8 cellular contexts compared by ENCODE assay signal in genomic region chrX:71067079-71067478, GRCh38. TPM values are rescaled to one million over a fixed set of nuclear protein-coding genes. Genes with fewer than 3 reads are reported as not detected.
A peak's percentile ranks its signal among the peaks of the same experiment; 100 is the strongest.
DNase-seq lines count a peak whose midpoint lies in the region; ATAC-seq and TF ChIP-seq lines count a peak whose summit lies in the region.

No MANE protein-coding gene starts in this region.

- no peaks in the 10 kb centered on the region for H3K9me3 ChIP-seq in CD8-positive, alpha-beta T cell (ENCODE audit: low read length)
- no peaks in the 10 kb centered on the region for H3K9me3 ChIP-seq in PC-3 (ENCODE audit: low read length)
- H3K9me3 ChIP-seq in esophagus muscularis mucosa: no peaks in the 10 kb centered on the region
- H3K9me3 ChIP-seq in ovary: no peaks in the 10 kb centered on the region

- no peaks in the 10 kb centered on the region for H3K9me2 ChIP-seq in PC-3 (replicated peaks; ENCODE audit: low read length)

- ATAC-seq in CD8-positive, alpha-beta T cell: no peak
- ATAC-seq in PC-3 (no peak), GM21723 (IDR thresholded peaks at IDR 0.05; ENCODE audit: unreplicated experiment) (no peak)

- peak overlapping the region; percentile 98 for H3K27ac Mint-ChIP-seq in CD8-positive, alpha-beta T cell

- no peak for TF ChIP-seq EP300 in esophagus muscularis mucosa (IDR thresholded peaks at IDR 0.05)
- TF ChIP-seq EP300 in ovary (IDR thresholded peaks at IDR 0.05): no peak

- peaks cover 35% of the 10 kb centered on the region for H3K79me2 ChIP-seq in PC-3 (ENCODE audit: low read length)

- H3K4me3 ChIP-seq in CD8-positive, alpha-beta T cell (ENCODE audit: low read depth, low read length): peak overlapping the region; percentile 88
- H3K4me3 ChIP-seq in PC-3 (ENCODE audit: low read length) (peak overlapping the region; percentile 81), esophagus muscularis mucosa (peak overlapping the region; percentile 60 to 74 (median 64)), ovary (peak overlapping the region; percentile 48)

- WGBS in esophagus muscularis mucosa: 53% methylated on average over 1 of the region's 1 CpG
- WGBS in ovary, 3 donors: 36 to 47% (median 37%) methylated on average over 1 of the region's 1 CpG

- no peak for DNase-seq in CD8-positive, alpha-beta T cell
- DNase-seq in PC-3 (no peak), esophagus muscularis mucosa (ENCODE audit: extremely low spot score) (no peak), ovary (no peak), HuH-7.5 (ENCODE audit: low spot score) (no peak), nucleus accumbens (lab: John Stamatoyannopoulos, UW) (no peak), activated gamma-delta T cell treated with Interleukin-2 at 50 U/mL for 16 hours (no peak)

- no peaks in the 10 kb centered on the region for H3K27me3 ChIP-seq in CD8-positive, alpha-beta T cell (ENCODE audit: insufficient read depth, low read length)
- H3K27me3 ChIP-seq in PC-3 (ENCODE audit: low read length): no peaks in the 10 kb centered on the region
- no peaks in the 10 kb centered on the region for H3K27me3 ChIP-seq in esophagus muscularis mucosa
- no peaks in the 10 kb centered on the region for H3K27me3 ChIP-seq in ovary

- no peaks in the 10 kb centered on the region for H3K9me3 Mint-ChIP-seq in CD8-positive, alpha-beta T cell

- H3K4me1 Mint-ChIP-seq in CD8-positive, alpha-beta T cell (ENCODE audit: low read depth): peaks cover 29% of the 10 kb centered on the region

- H4K20me1 ChIP-seq in PC-3 (ENCODE audit: low read length): no peaks in the 10 kb centered on the region

- BruUV-seq in PC-3 (replicated peaks; lab: Mats Ljungman, UMichigan): no TSS peak

- peak overlapping the region; percentile 94 for H3K4me3 Mint-ChIP-seq in CD8-positive, alpha-beta T cell

- H2AFZ ChIP-seq in PC-3 (ENCODE audit: low read length): peak overlapping the region; percentile 74

- no peaks in the 10 kb centered on the region for H3K27me3 Mint-ChIP-seq in CD8-positive, alpha-beta T cell (ENCODE audit: low read depth)

- H3K9ac ChIP-seq in PC-3 (ENCODE audit: low read length): peak overlapping the region; percentile 82

- POLR2A ChIA-PET in CD8-positive, alpha-beta T cell (lab: Charles Lee): interaction anchor here (1.0 to 1.7 kb wide), 2 partner anchors 8 to 51 kb away, joined by 3 to 9 read pairs; partner anchors contain the start of gene MED12
- POLR2A ChIA-PET in PC-3 (lab: Charles Lee; ENCODE audit: unreplicated experiment): no interaction called here

- peak overlapping the region; percentile 86 for H3K27ac ChIP-seq in CD8-positive, alpha-beta T cell (ENCODE audit: low read depth, low read length)
- H3K27ac ChIP-seq in PC-3 (ENCODE audit: low read length) (0 out of 2 replicates have a peak overlapping the region, but pooled peaks have one; percentile 66), esophagus muscularis mucosa (replicated peaks in 1 of 4) (peak overlapping the region; percentile 81 to 87 (median 86)), ovary (peak overlapping the region in 1 of 2 donors; percentile 33)

- H3K4me1 ChIP-seq in CD8-positive, alpha-beta T cell (ENCODE audit: insufficient read depth, low read length): peaks cover 13% of the 10 kb centered on the region
- peaks cover 9% of the 10 kb centered on the region for H3K4me1 ChIP-seq in PC-3 (ENCODE audit: insufficient read depth, low read length)
- H3K4me1 ChIP-seq in esophagus muscularis mucosa: peaks cover 6 to 15% (median 13%) of the 10 kb centered on the region in 4 donors
- no peaks in the 10 kb centered on the region for H3K4me1 ChIP-seq in ovary (ENCODE audit: insufficient read depth)

- CTCF ChIA-PET in CD8-positive, alpha-beta T cell (lab: Charles Lee): no interaction called here
- CTCF ChIA-PET in PC-3 (lab: Charles Lee): no interaction called here

- no peaks in the 10 kb centered on the region for H3K36me3 ChIP-seq in CD8-positive, alpha-beta T cell (ENCODE audit: insufficient read depth, low read length)
- no peaks in the 10 kb centered on the region for H3K36me3 ChIP-seq in PC-3 (ENCODE audit: low read depth, low read length)
- peaks cover 0 to 7% (median 3%) of the 10 kb centered on the region in 4 donors for H3K36me3 ChIP-seq in esophagus muscularis mucosa
- H3K36me3 ChIP-seq in ovary: no peaks in the 10 kb centered on the region

- TF ChIP-seq POLR2A in esophagus muscularis mucosa (IDR thresholded peaks at IDR 0.05; ENCODE audit: low read depth): no peak
- no peak for TF ChIP-seq POLR2A in ovary (IDR thresholded peaks at IDR 0.05)

- intact Hi-C loops in CD8-positive, alpha-beta T cell (cut with DNase I, micrococcal nuclease): loop anchor here (5.0 to 10.0 kb wide), 5 partner anchors 60 to 298 kb away; partner anchors contain the start of genes NONO (in 1 of the 2), TAF1 (in 1 of the 2) and ZMYM3 (in 1 of the 2)
- intact Hi-C loops in PC-3 (cut with micrococcal nuclease) (no loop called here), esophagus muscularis mucosa (cut with DNase I) (no loop called here), ovary (cut with DNase I) (no loop called here)

- no peaks in the 10 kb centered on the region for H3F3A ChIP-seq in PC-3 (ENCODE audit: low read length, unreplicated experiment)

- no peak for TF ChIP-seq CTCF in CD8-positive, alpha-beta T cell (IDR thresholded peaks at IDR 0.05)
- TF ChIP-seq CTCF in PC-3 (conservative IDR thresholded peaks at IDR 0.05; ENCODE audit: low read depth, low read length) (no peak), esophagus muscularis mucosa (IDR thresholded peaks at IDR 0.05) (no peak), ovary (IDR thresholded peaks at IDR 0.05) (no peak)

- H3K4me2 ChIP-seq in PC-3 (ENCODE audit: low read length): peak overlapping the region; percentile 85

- peaks cover 23% of the 10 kb centered on the region for H3K36me3 Mint-ChIP-seq in CD8-positive, alpha-beta T cell

RNA-seq across cellular contexts. Expression of gene SNX12, which starts 1.1 kb away (rescaled TPM):
- total RNA-seq in CD8-positive, alpha-beta T cell: 10 to 100 TPM; 23.9 to 27.1 TPM
- total RNA-seq in PC-3 (2014; rRNA removed) (43.9 and 48.4 TPM in 2 replicates), esophagus muscularis mucosa (10 to 100 TPM; 41.9 to 85.1 (median 64.8) TPM), ovary (10 to 100 TPM; 28.5 to 66.2 (median 59.2) TPM)
- 10 to 100 TPM; 34.5 to 74.8 TPM for polyA plus RNA-seq in ovary

RNA-seq across cellular contexts. Expression of gene FOXO4, which starts 28.6 kb away (rescaled TPM):
- 10 to 100 TPM; 24.1 to 32.6 TPM for total RNA-seq in CD8-positive, alpha-beta T cell
- total RNA-seq in PC-3 (2014; rRNA removed) (5.1 and 5.6 TPM in 2 replicates), esophagus muscularis mucosa (10 to 100 TPM; 28.2 to 45.0 (median 35.3) TPM), ovary (10 to 100 TPM; 16.7 to 70.2 (median 48.2) TPM)
- polyA plus RNA-seq in ovary: 10 to 100 TPM; 33.1 to 35.2 TPM

RNA-seq across cellular contexts. Expression of gene CXorf65, which starts 39.5 kb away (rescaled TPM):
- 10 to 100 TPM; 51.0 to 57.6 TPM for total RNA-seq in CD8-positive, alpha-beta T cell
- total RNA-seq in PC-3 (2014; rRNA removed) (not detected in 2 replicates), esophagus muscularis mucosa (not detected), ovary (not detected)
- not detected for polyA plus RNA-seq in ovary

RNA-seq across cellular contexts. Expression of gene IL2RG, which starts 44.3 kb away (rescaled TPM):
- total RNA-seq in CD8-positive, alpha-beta T cell: 100 to 1,000 TPM; 166 to 197 TPM
- total RNA-seq in PC-3 (2014; rRNA removed) (not detected in 2 replicates), esophagus muscularis mucosa (1 to 10 TPM; 1.1 to 7.9 (median 4.3) TPM), ovary (1 to 10 TPM in 5 of 7 donors, under 1 TPM in 2; 0.45 to 5.1 (median 1.5) TPM)
- polyA plus RNA-seq in ovary: 10 to 100 TPM in 1 of 2 donors, 1 to 10 TPM in 1; 1.2 to 24.0 TPM

RNA-seq across cellular contexts. Expression of gene MED12, which starts 51.3 kb away (rescaled TPM):
- total RNA-seq in CD8-positive, alpha-beta T cell: 10 to 100 TPM; 54.5 to 57.4 TPM
- 28.1 and 45.8 TPM in 2 replicates for total RNA-seq in PC-3 (2014; rRNA removed)
- 10 to 100 TPM; 23.7 to 34.2 (median 28.2) TPM for total RNA-seq in esophagus muscularis mucosa
- total RNA-seq in ovary: 10 to 100 TPM; 36.5 to 68.4 (median 60.4) TPM
- 10 to 100 TPM; 27.8 to 40.0 TPM for polyA plus RNA-seq in ovary

Comparison
In these comparisons a context has a peak if more than half of its experiments do, and no peak if none do; other contexts are left out.
1. RNA of gene CXorf65, which starts 39.5 kb away (total RNA-seq): 51.0 to 57.6 TPM in CD8-positive, alpha-beta T cell; not detected in PC-3, not detected in esophagus muscularis mucosa and not detected in ovary; every median in the first group is over 10 times any median in the second.
2. intact Hi-C loops: an anchor here in CD8-positive, alpha-beta T cell (5.0 to 10.0 kb wide); none called in PC-3, esophagus muscularis mucosa and ovary.
3. Peak in every context shown above with its lines, with median percentiles within 50 percentile points of each other: H3K4me3 ChIP-seq.